Comparison of ENCODE assay signal across 8 cellular contexts in genomic region chr6:158819213-158819976, GRCh38. TPM values are rescaled to one million over a fixed set of nuclear protein-coding genes. Genes with fewer than 3 reads are reported as not detected.
DNase-seq lines count a peak whose midpoint lies in the region; ATAC-seq, FAIRE-seq and TF ChIP-seq lines count a peak whose summit lies in the region.

Gene EZR (minus strand): TSS chr6:158819368. CDS start chr6:158818093, 1,275 bp downstream.

- H3K4me3 ChIP-seq in WI38 (ENCODE audit: low read depth, low read length) = peak within 1 kb of the TSS; percentile 80
- H3K4me3 ChIP-seq in bronchial epithelial cell (ENCODE audit: low read depth, low read length) = peak within 1 kb of the TSS; percentile 77

- FAIRE-seq in bronchial epithelial cell (lab: Jason Lieb, UNC) = no peak

- H3K36me3 ChIP-seq in bronchial epithelial cell (ENCODE audit: control insufficient read depth, insufficient read depth, low read length) = peaks cover 1% of the 10 kb centered on the region

- peak; percentile 53 for ATAC-seq in HG02852 (IDR thresholded peaks at IDR 0.05; ENCODE audit: unreplicated experiment)

- H3K27me3 ChIP-seq in bronchial epithelial cell (ENCODE audit: control insufficient read depth, insufficient read depth, low read length) = no peaks in the 10 kb centered on the region

- TF ChIP-seq CTCF in WI38 (IDR thresholded peaks at IDR 0.05; ENCODE audit: low read depth, low read length) (no peak), bronchial epithelial cell (IDR thresholded peaks at IDR 0.05; ENCODE audit: insufficient read depth, low read length, severe bottlenecking) (peak; percentile 20)

- peak; percentile 76 for DNase-seq in NCI-H1436 (lab: John Stamatoyannopoulos, UW)
- no peak for DNase-seq in NCI-H1436 treated with DMSO at 0.1 percent for 48 hours (lab: John Stamatoyannopoulos, UW)
- DNase-seq in NCI-H2171 (lab: John Stamatoyannopoulos, UW) = peak; percentile 78
- DNase-seq in bronchial epithelial cell (ENCODE audit: low read depth) = peak; percentile 65
- DNase-seq in islet precursor cell = peak; percentile 90
- DNase-seq in stimulated activated CD4-positive, alpha-beta T cell treated with anti-CD3 and anti-CD28 coated beads, Interleukin-15, amount 100 ng/mL, for 24 hours = peak; percentile 91

RNA-seq across cellular contexts. Expression of gene EZR, which starts in this region (rescaled TPM):
- total RNA-seq in bronchial epithelial cell = 314 and 407 TPM in 2 replicates
